In the genomic region with DNA sequence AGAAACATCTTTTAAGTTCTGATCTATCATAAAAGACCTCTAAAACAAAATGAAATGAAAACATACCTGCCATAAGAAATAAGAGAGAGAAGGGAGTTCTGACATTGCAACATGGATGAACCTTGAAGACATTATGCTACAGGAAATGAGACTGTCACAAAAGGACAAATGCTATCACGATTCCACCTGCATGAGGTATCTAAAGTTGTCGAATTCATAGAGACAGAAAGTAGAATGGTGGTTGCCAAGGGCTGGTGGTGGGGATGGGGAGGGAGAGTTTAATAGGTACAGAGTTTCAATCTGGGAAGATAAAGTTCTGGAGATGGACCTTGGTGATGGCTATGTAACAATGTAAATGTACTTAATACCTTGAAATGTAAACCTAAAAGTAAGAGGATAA, we compare ENCODE assay signal across 9 cellular contexts. TPM values are rescaled to one million over a fixed set of nuclear protein-coding genes. Genes with fewer than 3 reads are reported as not detected.
DNase-seq lines count a peak whose midpoint lies in the region; ATAC-seq, FAIRE-seq and TF ChIP-seq lines count a peak whose summit lies in the region.
"Had no signal": no experiment of that assay in that cellular context is flagged by ENCODE, and none has a peak within 500 bp of the region (broad histone marks: within the 10 kb centered on the region; RNA-seq: fewer than 3 reads in every experiment).

No MANE protein-coding gene starts in this region.

- peak overlapping the region; percentile 100 for H3K27ac Mint-ChIP-seq in memory B cell

- H3K27ac ChIP-seq in left ventricle myocardium inferior (replicated peaks) (peak overlapping the region; percentile 96), K562 (ENCODE audit: extremely low read depth, low read depth, low read length) (no peak overlapping the region), vagina (peak overlapping the region; percentile 99)

- CTCF ChIA-PET in K562 (lab: Yijun Ruan, JAX; ENCODE audit: low intra/inter-chr PET ratio) (interaction anchor here (1.3 kb wide), 1 partner anchor 22 kb away, joined by 3 read pairs; no protein-coding TSS in a partner anchor), GM10248 (lab: Yijun Ruan, JAX) (no interaction called here)

- H3K36me3 ChIP-seq in left ventricle myocardium inferior: no peaks in the 10 kb centered on the region
- H3K36me3 ChIP-seq in K562 (ENCODE audit: control insufficient read depth, insufficient read depth, low read length): peaks cover 61% of the 10 kb centered on the region
- H3K36me3 ChIP-seq in vagina: no peaks in the 10 kb centered on the region

- no peak for ATAC-seq in Right ventricle myocardium inferior
- ATAC-seq in K562: no peak
- no peak for ATAC-seq in memory B cell (ENCODE audit: low read depth)
- no peak for ATAC-seq in GM21737 (IDR thresholded peaks at IDR 0.05; ENCODE audit: unreplicated experiment)

- peaks cover 49% of the 10 kb centered on the region for H4K20me1 ChIP-seq in K562 (replicated peaks; ENCODE audit: control insufficient read depth, insufficient read depth, low read length)

- DNase-seq in left ventricle myocardium inferior (no peak), Right ventricle myocardium inferior (ENCODE audit: missing footprints) (no peak), K562 (ENCODE audit: extremely low read depth in 1 of 4, low spot score in 3 of 4) (no peak), memory B cell (ENCODE audit: low spot score in 2 of 2) (no peak), vagina (ENCODE audit: extremely low spot score in 2 of 2) (no peak), GM10248 (ENCODE audit: extremely low spot score) (no peak), Ammon's horn (ENCODE audit: low spot score) (no peak)
- DNase-seq: DMS53 had no signal

- TF ChIP-seq CTCF in left ventricle myocardium inferior (IDR thresholded peaks at IDR 0.05; ENCODE audit: borderline replicate concordance) (no peak), K562 (IDR thresholded peaks at IDR 0.05 in 2 of 3, conservative IDR thresholded peaks at IDR 0.05 in 1 of 3; ENCODE audit: insufficient read depth in 2 of 3, low read depth in 1 of 3, low read length in 3 of 3) (no peak), vagina (IDR thresholded peaks at IDR 0.05) (no peak), GM10248 (IDR thresholded peaks at IDR 0.05; ENCODE audit: control extremely low read depth, extremely low read depth, low read depth, missing control alignments) (no peak)

- H3K27me3 ChIP-seq in left ventricle myocardium inferior (ENCODE audit: low read depth) (no peaks in the 10 kb centered on the region), K562 (ENCODE audit: control insufficient read depth in 2 of 2, insufficient read depth in 2 of 2, low read length in 2 of 2) (no peaks in the 10 kb centered on the region), vagina (no peaks in the 10 kb centered on the region)

- no TSS peak for BruUV-seq in K562 (replicated peaks; lab: Mats Ljungman, UMichigan)

- H2AFZ ChIP-seq in K562 (ENCODE audit: low read depth, low read length): no peak overlapping the region

- no peak overlapping the region for H3K9ac ChIP-seq in K562 (ENCODE audit: insufficient read depth in 1 of 2, low read depth in 2 of 2, low read length in 2 of 2)

- WGBS in K562 (ENCODE audit: insufficient coverage, low coverage, missing lambda C conversion rate): 46% methylated on average over 2 of the region's 2 CpGs

- no peak for TF ChIP-seq POLR2A in K562 (conservative IDR thresholded peaks at IDR 0.05)
- no peak for TF ChIP-seq POLR2A in vagina (IDR thresholded peaks at IDR 0.05)

- H3K9me3 Mint-ChIP-seq in memory B cell: peaks cover 3% of the 10 kb centered on the region

- no peaks in the 10 kb centered on the region for H3K27me3 Mint-ChIP-seq in memory B cell

- H3K9me3 ChIP-seq in left ventricle myocardium inferior (replicated peaks) (no peaks in the 10 kb centered on the region), K562 (replicated peaks; ENCODE audit: control insufficient read depth, insufficient read depth, low read depth, low read length) (no peaks in the 10 kb centered on the region), vagina (no peaks in the 10 kb centered on the region)

- no peak for FAIRE-seq in K562 (lab: Jason Lieb, UNC)

- TF ChIP-seq EP300 in K562 (IDR thresholded peaks at IDR 0.05; ENCODE audit: low read length): no peak

- H3K79me2 ChIP-seq in K562 (ENCODE audit: control insufficient read depth, insufficient read depth, low read length): peaks cover 76% of the 10 kb centered on the region

- H3K4me1 Mint-ChIP-seq in memory B cell: peaks cover 39% of the 10 kb centered on the region

- peak overlapping the region; percentile 98 for H3K4me3 Mint-ChIP-seq in memory B cell

- in situ Hi-C loops in K562 (cut with MboI): no loop called here

- H3K9me1 ChIP-seq in K562 (ENCODE audit: control insufficient read depth, insufficient read depth, low read length): peaks cover 18% of the 10 kb centered on the region

- intact Hi-C loops in left ventricle myocardium inferior (cut with micrococcal nuclease) (no loop called here), Right ventricle myocardium inferior (cut with DNase I) (loop anchor here (5.0 kb wide), 3 partner anchors 49 to 156 kb away; no protein-coding TSS in a partner anchor), K562 (cut with micrococcal nuclease) (no loop called here), vagina (cut with DNase I) (no loop called here)

- TF ChIP-seq RAD21 in K562 (CRISPR knock-in tag; conservative IDR thresholded peaks at IDR 0.05 in 1 of 2, IDR thresholded peaks at IDR 0.05 in 1 of 2): no peak

- POLR2A ChIA-PET in K562 (lab: Yijun Ruan, JAX): interaction anchor here (0.9 to 1.0 kb wide), 2 partner anchors 10 to 38 kb away, joined by 3 to 4 read pairs; no protein-coding TSS in a partner anchor
- POLR2A ChIA-PET in GM10248 (lab: Yijun Ruan, JAX): interaction anchor here (1.0 kb wide), 1 partner anchor 53 kb away, joined by 3 read pairs; no protein-coding TSS in a partner anchor

- H3K4me1 ChIP-seq in left ventricle myocardium inferior (peaks cover 83% of the 10 kb centered on the region), K562 (replicated peaks in 1 of 2; ENCODE audit: control insufficient read depth in 2 of 2, insufficient read depth in 2 of 2, low read length in 2 of 2) (peaks cover 42 to 57% of the 10 kb centered on the region in 2 experiments), vagina (peaks cover 62% of the 10 kb centered on the region)

- H3K4me2 ChIP-seq in K562 (ENCODE audit: insufficient read depth, low read length): peak overlapping the region; percentile 22; the same call in 1 of the 2 replicates

- H3K4me3 ChIP-seq in left ventricle myocardium inferior: peak overlapping the region; percentile 94
- no peak overlapping the region for H3K4me3 ChIP-seq in K562
- peak overlapping the region in 1 of 2 donors; percentile 96 for H3K4me3 ChIP-seq in vagina

- H3K36me3 Mint-ChIP-seq in memory B cell: peaks cover 43% of the 10 kb centered on the region

TF ChIP-seq in K562, 482 proteins besides CTCF, POLR2A, EP300 and RAD21:
- TF ChIP-seq, protein P1, sequence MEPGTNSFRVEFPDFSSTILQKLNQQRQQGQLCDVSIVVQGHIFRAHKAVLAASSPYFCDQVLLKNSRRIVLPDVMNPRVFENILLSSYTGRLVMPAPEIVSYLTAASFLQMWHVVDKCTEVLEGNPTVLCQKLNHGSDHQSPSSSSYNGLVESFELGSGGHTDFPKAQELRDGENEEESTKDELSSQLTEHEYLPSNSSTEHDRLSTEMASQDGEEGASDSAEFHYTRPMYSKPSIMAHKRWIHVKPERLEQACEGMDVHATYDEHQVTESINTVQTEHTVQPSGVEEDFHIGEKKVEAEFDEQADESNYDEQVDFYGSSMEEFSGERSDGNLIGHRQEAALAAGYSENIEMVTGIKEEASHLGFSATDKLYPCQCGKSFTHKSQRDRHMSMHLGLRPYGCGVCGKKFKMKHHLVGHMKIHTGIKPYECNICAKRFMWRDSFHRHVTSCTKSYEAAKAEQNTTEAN (CRISPR knock-in tag; IDR thresholded peaks at IDR 0.05): no peak
- TF ChIP-seq, protein P2, sequence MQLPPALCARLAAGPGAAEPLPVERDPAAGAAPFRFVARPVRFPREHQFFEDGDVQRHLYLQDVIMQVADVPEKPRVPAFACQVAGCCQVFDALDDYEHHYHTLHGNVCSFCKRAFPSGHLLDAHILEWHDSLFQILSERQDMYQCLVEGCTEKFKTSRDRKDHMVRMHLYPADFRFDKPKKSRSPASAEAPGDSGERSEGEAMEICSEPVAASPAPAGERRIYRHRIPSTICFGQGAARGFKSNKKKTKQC (CRISPR knock-in tag; IDR thresholded peaks at IDR 0.05): no peak
- TF ChIP-seq NEUROD1 (IDR thresholded peaks at IDR 0.05; ENCODE audit: borderline replicate concordance, low read depth, low read length, partially characterized antibody) (no peak), ZC3H8 (IDR thresholded peaks at IDR 0.05) (no peak), ETS2 (tag; IDR thresholded peaks at IDR 0.05; ENCODE audit: borderline replicate concordance, poor library complexity, severe bottlenecking) (no peak)

RNA-seq across cellular contexts. Expression of a gene that starts 3.3 kb away (rescaled TPM):
- 242 TPM for total RNA-seq in left ventricle myocardium inferior
- total RNA-seq in Right ventricle myocardium inferior: 203 TPM
- 49.5 and 70.7 TPM in 2 replicates for total RNA-seq in K562 (2011; cell fraction: chromatin; rRNA removed; ENCODE audit: low replicate concordance)
- total RNA-seq in K562 (2011; cell fraction: nucleolus; rRNA removed): 37.9 and 45.2 TPM in 2 replicates
- total RNA-seq in K562 (2011; cell fraction: nucleoplasm; rRNA removed): 44.1 and 48.1 TPM in 2 replicates
- total RNA-seq in K562 (2014; rRNA removed): 161 and 162 TPM in 2 replicates
- total RNA-seq in K562 (2014; rRNA removed; fragmentation: Illumina TruSeq; extraction: Trizol): 71.5 and 72.7 TPM in 2 replicates
- 110 and 117 TPM in 2 replicates for total RNA-seq in K562 (2015; rRNA removed; fragmentation: Illumina TruSeq; extraction: Trizol)
- 125 and 143 TPM in 2 replicates for total RNA-seq in K562 (2021)
- 104 and 135 TPM in 2 replicates for polyA plus RNA-seq in K562 (2011; rRNA removed)
- polyA plus RNA-seq in K562 (2011; cell fraction: cytosol; rRNA removed): 78.6 and 88.6 TPM in 2 replicates
- 91.7 and 156 TPM in 2 replicates for polyA plus RNA-seq in K562 (2011; cell fraction: nucleus; rRNA removed)
- polyA plus RNA-seq in K562 (2012): 120 and 126 TPM in 2 replicates
- polyA plus RNA-seq in K562 (2014; fragmentation: Illumina TruSeq; extraction: Trizol): 93.0 and 101 TPM in 2 replicates
- 10 to 100 TPM; 36.5 to 63.6 TPM for polyA plus RNA-seq in K562 (2014; fragmentation: Nextera tagmentation; extraction: Ambion mirVana)
- 91.5 and 114 TPM in 2 replicates for polyA plus RNA-seq in K562 (2014; rRNA removed)
- 100 and 114 TPM in 2 replicates for polyA minus RNA-seq in K562 (2011; rRNA and poly(A)+ RNA removed)
- 69.7 and 85.1 TPM in 2 replicates for polyA minus RNA-seq in K562 (2011; cell fraction: cytosol; rRNA and poly(A)+ RNA removed)
- polyA minus RNA-seq in K562 (2011; cell fraction: nucleus; rRNA and poly(A)+ RNA removed): 20.1 and 54.6 TPM in 2 replicates
- 99.7 TPM for total RNA-seq in vagina
